16 cellular contexts compared by ENCODE assay signal in the genomic region with DNA sequence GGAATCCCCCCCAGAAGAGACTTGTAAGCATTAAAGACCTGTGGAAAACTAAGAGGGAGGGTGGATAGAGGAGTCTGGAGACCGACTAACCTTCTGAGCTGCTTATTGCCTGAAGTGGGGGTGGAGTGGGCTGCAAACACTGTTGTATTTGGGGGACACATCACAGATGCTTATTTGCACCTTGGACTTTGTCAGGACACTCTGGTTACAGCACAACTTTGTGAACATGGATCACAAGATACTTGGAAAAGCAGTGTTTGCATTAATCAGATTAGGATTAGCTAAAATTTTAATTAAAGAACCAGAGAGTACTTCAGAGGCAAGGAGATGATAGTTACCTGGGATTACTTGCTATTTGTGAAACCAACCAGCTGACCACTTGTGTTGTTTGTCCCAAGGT. TPM values are rescaled to one million over a fixed set of nuclear protein-coding genes. Genes with fewer than 3 reads are reported as not detected.
DNase-seq lines count a peak whose midpoint lies in the region; ATAC-seq and TF ChIP-seq lines count a peak whose summit lies in the region.
"Had no signal": no experiment of that assay in that cellular context is flagged by ENCODE, and none has a peak within 500 bp of the region (broad histone marks: within the 10 kb centered on the region; RNA-seq: fewer than 3 reads in every experiment).

No MANE protein-coding gene starts in this region.

- H3K4me1 ChIP-seq in right lobe of liver (peaks cover 0 to 37% (median 0%) of the 10 kb centered on the region in 4 donors), HAP-1 (peaks cover 52% of the 10 kb centered on the region)
- H3K4me1 ChIP-seq: Peyer's patch had no signal

- no peaks in the 10 kb centered on the region for H3K27me3 ChIP-seq in right lobe of liver
- H3K27me3 ChIP-seq in HAP-1 (ENCODE audit: low read depth) = no peaks in the 10 kb centered on the region
- H3K27me3 ChIP-seq: Peyer's patch had no signal

- ATAC-seq in right lobe of liver (peak; percentile 27 to 42 (median 36)), GM21526 (IDR thresholded peaks at IDR 0.05; ENCODE audit: low FRiP score, unreplicated experiment) (no peak), GM18502 (IDR thresholded peaks at IDR 0.05; ENCODE audit: poor library complexity, unreplicated experiment) (no peak)
- ATAC-seq: HCT116 had no signal

- no peaks in the 10 kb centered on the region for H3K36me3 Mint-ChIP-seq in osteocyte (ENCODE audit: unreplicated experiment)
- H3K36me3 Mint-ChIP-seq in activated T-helper 1 cell treated with anti-CD3 and anti-CD28 coated beads, Interleukin-12 subunit alpha, Interleukin-12 subunit beta, Interleukin-2, Interleukin-4 antibody, amounts not matched to agents 30 ng/mL and 10 ng/mL and 1 ng/mL, durations not matched to agents 14 hours and 24 hours and 36 hours (ENCODE audit: low read depth) = no peaks in the 10 kb centered on the region

- DNase-seq in DMS114 treated with DMSO at 0.1 percent for 48 hours (lab: John Stamatoyannopoulos, UW; ENCODE audit: unreplicated experiment) (peak; percentile 6), right lobe of liver (no peak), osteocyte (ENCODE audit: extremely low spot score, unreplicated experiment) (no peak), HAP-1 (ENCODE audit: low spot score in 2 of 2) (no peak)
- DNase-seq in activated T-helper 1 cell treated with anti-CD3 and anti-CD28 coated beads, Interleukin-12 subunit alpha, Interleukin-12 subunit beta, Interleukin-2, Interleukin-4 antibody, amounts not matched to agents 30 ng/mL and 10 ng/mL and 1 ng/mL, durations not matched to agents 14 hours and 24 hours and 36 hours (ENCODE audit: low spot score) = no peak
- DNase-seq: COR-L47, NCI-H1092, NCI-H510A treated with DMSO at 0.1 percent for 48 hours, Peyer's patch, Right ventricle myocardium superior had no signal

- H3K36me3 ChIP-seq in right lobe of liver (no peaks in the 10 kb centered on the region), HAP-1 (replicated peaks) (no peaks in the 10 kb centered on the region)
- H3K36me3 ChIP-seq: Peyer's patch had no signal

- peaks cover 60% of the 10 kb centered on the region for H3K4me1 Mint-ChIP-seq in osteocyte (ENCODE audit: unreplicated experiment)
- H3K4me1 Mint-ChIP-seq in activated T-helper 1 cell treated with anti-CD3 and anti-CD28 coated beads, Interleukin-12 subunit alpha, Interleukin-12 subunit beta, Interleukin-2, Interleukin-4 antibody, amounts not matched to agents 30 ng/mL and 10 ng/mL and 1 ng/mL, durations not matched to agents 14 hours and 24 hours and 36 hours (ENCODE audit: low read depth) = peaks cover 8% of the 10 kb centered on the region

- no peak overlapping the region for H3K4me3 Mint-ChIP-seq in osteocyte (ENCODE audit: unreplicated experiment)
- H3K4me3 Mint-ChIP-seq in activated T-helper 1 cell treated with anti-CD3 and anti-CD28 coated beads, Interleukin-12 subunit alpha, Interleukin-12 subunit beta, Interleukin-2, Interleukin-4 antibody, amounts not matched to agents 30 ng/mL and 10 ng/mL and 1 ng/mL, durations not matched to agents 14 hours and 24 hours and 36 hours = no peak overlapping the region

- intact Hi-C loops in right lobe of liver (cut with DNase I) = loop anchor here in 1 of 2 donors (10.0 kb wide), 1 partner anchor 188 kb away; a partner anchor contains a TSS
- intact Hi-C loops in activated T-helper 1 cell treated with anti-CD3 and anti-CD28 coated beads, Interleukin-12 subunit alpha, Interleukin-12 subunit beta, Interleukin-2, Interleukin-4 antibody, amounts not matched to agents 30 ng/mL and 10 ng/mL and 1 ng/mL, durations not matched to agents 14 hours and 24 hours and 36 hours (cut with micrococcal nuclease) = no loop called here

- TF ChIP-seq POLR2A in right lobe of liver (IDR thresholded peaks at IDR 0.05) = no peak

- WGBS in right lobe of liver (ENCODE audit: insufficient coverage, low coverage, low lambda C conversion rate, missing lambda C conversion rate) = 0% methylated on average over 1 of the region's 1 CpG

- no peaks in the 10 kb centered on the region for H3K27me3 Mint-ChIP-seq in osteocyte (ENCODE audit: unreplicated experiment)
- no peaks in the 10 kb centered on the region for H3K27me3 Mint-ChIP-seq in activated T-helper 1 cell treated with anti-CD3 and anti-CD28 coated beads, Interleukin-12 subunit alpha, Interleukin-12 subunit beta, Interleukin-2, Interleukin-4 antibody, amounts not matched to agents 30 ng/mL and 10 ng/mL and 1 ng/mL, durations not matched to agents 14 hours and 24 hours and 36 hours (ENCODE audit: insufficient read depth)

- TF ChIP-seq CTCF in VCaP (conservative IDR thresholded peaks at IDR 0.05) = no peak
- TF ChIP-seq CTCF in right lobe of liver (IDR thresholded peaks at IDR 0.05) = no peak
- no peak for TF ChIP-seq CTCF in osteocyte (IDR thresholded peaks at IDR 0.05)

- H3K27ac ChIP-seq in VCaP (peak overlapping the region; percentile 48; the same call in 1 of the 2 replicates), right lobe of liver (peak overlapping the region in 1 of 3 donors; percentile 21)
- H3K27ac ChIP-seq: KMS-11, Peyer's patch, SK-N-MC had no signal

- H3K4me3 ChIP-seq in right lobe of liver (no peak overlapping the region), HAP-1 (no peak overlapping the region)
- H3K4me3 ChIP-seq: Peyer's patch, SK-N-MC had no signal

- in situ Hi-C loops in HAP-1 (cut with MboI; ENCODE audit: low sequenced_read_pairs) = no loop called here

- H3K9me3 Mint-ChIP-seq in osteocyte (ENCODE audit: unreplicated experiment) = no peaks in the 10 kb centered on the region
- no peaks in the 10 kb centered on the region for H3K9me3 Mint-ChIP-seq in activated T-helper 1 cell treated with anti-CD3 and anti-CD28 coated beads, Interleukin-12 subunit alpha, Interleukin-12 subunit beta, Interleukin-2, Interleukin-4 antibody, amounts not matched to agents 30 ng/mL and 10 ng/mL and 1 ng/mL, durations not matched to agents 14 hours and 24 hours and 36 hours

- H3K9me3 ChIP-seq in right lobe of liver (no peaks in the 10 kb centered on the region), HAP-1 (no peaks in the 10 kb centered on the region)
- H3K9me3 ChIP-seq: Peyer's patch had no signal

- H3K27ac Mint-ChIP-seq in osteocyte (ENCODE audit: unreplicated experiment) = peak overlapping the region; percentile 81
- no peak overlapping the region for H3K27ac Mint-ChIP-seq in activated T-helper 1 cell treated with anti-CD3 and anti-CD28 coated beads, Interleukin-12 subunit alpha, Interleukin-12 subunit beta, Interleukin-2, Interleukin-4 antibody, amounts not matched to agents 30 ng/mL and 10 ng/mL and 1 ng/mL, durations not matched to agents 14 hours and 24 hours and 36 hours

RNA-seq across cellular contexts. Expression of a gene that starts 30.9 kb away (rescaled TPM):
- total RNA-seq in right lobe of liver (under 1 TPM in 2 of 6 experiments, not detected in 4; 0.06 to 0.42 TPM), osteocyte (not detected in 2 replicates)
- total RNA-seq in activated T-helper 1 cell treated with anti-CD3 and anti-CD28 coated beads, Interleukin-12 subunit alpha, Interleukin-12 subunit beta, Interleukin-2, Interleukin-4 antibody, amounts not matched to agents 30 ng/mL and 10 ng/mL and 1 ng/mL, durations not matched to agents 14 hours and 24 hours and 36 hours = not detected in 2 replicates
- total RNA-seq: Peyer's patch, Right ventricle myocardium superior had no signal

Comparison
In these comparisons a context has a peak if more than half of its experiments do, and no peak if none do; other contexts are left out.
1. ATAC-seq: peak in right lobe of liver (4 of 4); none in GM21526 (single experiment) and GM18502 (single experiment).